In genomic region chr1:239976130-239976968, GRCh38 we compare ENCODE assay signal across 8 cellular contexts.
DNase-seq lines count a peak whose midpoint lies in the region; ATAC-seq and TF ChIP-seq lines count a peak whose summit lies in the region.

No MANE protein-coding gene starts in this region.

- H3K4me1 ChIP-seq in Caco-2, result no peaks in the 10 kb centered on the region

- DNase-seq in Caco-2, result peak in 1 of 2 experiments; percentile 39
- DNase-seq in NOMO-1 treated with DMSO at 0.1 percent for 48 hours (lab: John Stamatoyannopoulos, UW; ENCODE audit: unreplicated experiment), result peak; percentile 34
- peak; percentile 1 for DNase-seq in activated effector memory CD4-positive, alpha-beta T cell treated with Interleukin-2 at 50 U/mL for 16 hours
- DNase-seq in glomerular endothelial cell (ENCODE audit: extremely low read depth, low read depth, low spot score), result peak; percentile 25
- no peak for DNase-seq in retinal pigment epithelial cell (ENCODE audit: low read depth)
- no peak for DNase-seq in ecto neural progenitor cell (ENCODE audit: low spot score)

- H3K9me3 Mint-ChIP-seq in Caco-2 (ENCODE audit: unreplicated experiment), result peaks cover 47% of the 10 kb centered on the region

- no peak overlapping the region for H3K4me3 Mint-ChIP-seq in Caco-2 (ENCODE audit: unreplicated experiment)

- H3K4me1 Mint-ChIP-seq in Caco-2 (ENCODE audit: low read depth, unreplicated experiment), result no peaks in the 10 kb centered on the region

- no TSS peak for BruUV-seq in Caco-2 (replicated peaks; lab: Mats Ljungman, UMichigan)

- H3K4me3 ChIP-seq in Caco-2 (ENCODE audit: low read depth, low read length) (no peak overlapping the region), retinal pigment epithelial cell (ENCODE audit: low read length) (no peak overlapping the region)

- TF ChIP-seq CTCF in Caco-2 (IDR thresholded peaks at IDR 0.05; ENCODE audit: insufficient read depth in 1 of 2, low read depth in 1 of 2, low read length in 1 of 2, severe bottlenecking in 1 of 2, unreplicated experiment in 1 of 2) (peak; percentile 75 to 89), retinal pigment epithelial cell (conservative IDR thresholded peaks at IDR 0.05; ENCODE audit: low read depth, low read length) (peak; percentile 99)

- POLR2A ChIA-PET in Caco-2 (lab: Charles Lee), result no interaction called here

- no peaks in the 10 kb centered on the region for H3K27me3 ChIP-seq in Caco-2 (replicated peaks; ENCODE audit: control insufficient read depth, insufficient read depth, low read length)

- no peaks in the 10 kb centered on the region for H3K36me3 ChIP-seq in Caco-2 (ENCODE audit: control insufficient read depth, insufficient read depth, low read length)

- H3K27ac Mint-ChIP-seq in Caco-2 (ENCODE audit: unreplicated experiment), result no peak overlapping the region

- H3K9me3 ChIP-seq in Caco-2, result no peaks in the 10 kb centered on the region

- H3K36me3 Mint-ChIP-seq in Caco-2 (ENCODE audit: insufficient read depth, unreplicated experiment), result no peaks in the 10 kb centered on the region

- CTCF ChIA-PET in Caco-2 (lab: Charles Lee), result interaction anchor here (0.6 to 0.7 kb wide), 2 partner anchors 24 to 25 kb away, joined by 3 read pairs; no protein-coding TSS in a partner anchor

- H3K27me3 Mint-ChIP-seq in Caco-2 (ENCODE audit: insufficient read depth, unreplicated experiment), result peaks cover 8% of the 10 kb centered on the region

- intact Hi-C loops in Caco-2 (cut with micrococcal nuclease; ENCODE audit: unreplicated experiment), result loop anchor here (1.0 kb wide), 1 partner anchor 25 kb away; no protein-coding TSS in a partner anchor

- ATAC-seq in GM18907 (IDR thresholded peaks at IDR 0.05; ENCODE audit: unreplicated experiment) (peak; percentile 91), HG03066 (IDR thresholded peaks at IDR 0.05; ENCODE audit: low read depth, unreplicated experiment) (peak; percentile 78)

Comparison
In these comparisons a context has a peak if more than half of its experiments do, and no peak if none do; other contexts are left out.
1. DNase-seq: peak in NOMO-1 treated with DMSO at 0.1 percent for 48 hours (single experiment), activated effector memory CD4-positive, alpha-beta T cell treated with Interleukin-2 at 50 U/mL for 16 hours (single experiment) and glomerular endothelial cell (single experiment); none in retinal pigment epithelial cell (single experiment) and ecto neural progenitor cell (single experiment).